In genomic region chr4:16011173-16011572, GRCh38 we compare ENCODE assay signal across 35 cellular contexts. TPM values are rescaled to one million over a fixed set of nuclear protein-coding genes. Genes with fewer than 3 reads are reported as not detected.
"Had no signal": no experiment of that assay in that cellular context is flagged by ENCODE, and none has a peak within 500 bp of the region (broad histone marks: within the 10 kb centered on the region; RNA-seq: fewer than 3 reads in every experiment).

No MANE protein-coding gene starts in this region.

- H3K9me3 ChIP-seq: adrenal gland, body of pancreas, esophagus squamous epithelium had no signal

- H3K4me3 ChIP-seq: adrenal gland, body of pancreas, esophagus squamous epithelium had no signal

- H3K27ac ChIP-seq: adrenal gland, body of pancreas, epithelial cell of prostate, esophagus squamous epithelium had no signal

- H3K9me3 Mint-ChIP-seq: activated CD4-positive, alpha-beta memory T cell treated with anti-CD3 and anti-CD28 coated beads for 36 hours; activated CD4-positive, alpha-beta T cell treated with anti-CD3 and anti-CD28 coated beads, Interleukin-2, amount 10 ng/mL, durations not matched to agents 24 days and 14 days; activated naive CD8-positive, alpha-beta T cell treated with anti-CD3 and anti-CD28 coated beads for 36 hours; activated naive CD8-positive, alpha-beta T cell treated with anti-CD3 and anti-CD28 coated beads, Interleukin-2, amount 50 U/mL, for 24 hours; activated T-cell treated with anti-CD3 and anti-CD28 coated beads, Interleukin-2, amount 50 U/mL, for 4 hours; activated T-helper 17 cell treated with anti-CD3 and anti-CD28 coated beads, Interleukin-2, amount 50 U/mL, for 72 hours; T-helper 2 cell treated with Interferon-gamma antibody and Interleukin-4, amounts not matched to agents 5 μg/mL and 100 μg/mL, for 36 hours had no signal

- ATAC-seq: activated CD4-positive, alpha-beta T cell treated with anti-CD3 and anti-CD28 coated beads for 36 hours; activated naive CD8-positive, alpha-beta T cell treated with anti-CD3 and anti-CD28 coated beads, Interleukin-2, amount 50 U/mL, for 24 hours; activated T-cell treated with anti-CD3 and anti-CD28 coated beads, Interleukin-2, amount 50 U/mL, for 4 hours; activated T-helper 17 cell treated with anti-CD3 and anti-CD28 coated beads, Interleukin-2, amount 50 U/mL, for 72 hours; body of pancreas; T-helper 17 cell had no signal

- H3K27ac Mint-ChIP-seq: activated CD4-positive, alpha-beta memory T cell treated with anti-CD3 and anti-CD28 coated beads for 36 hours; activated CD4-positive, alpha-beta T cell treated with anti-CD3 and anti-CD28 coated beads for 36 hours; activated CD4-positive, alpha-beta T cell treated with anti-CD3 and anti-CD28 coated beads, Interleukin-2, amount 10 ng/mL, durations not matched to agents 24 days and 14 days; activated naive CD8-positive, alpha-beta T cell treated with anti-CD3 and anti-CD28 coated beads for 36 hours; activated naive CD8-positive, alpha-beta T cell treated with anti-CD3 and anti-CD28 coated beads, Interleukin-2, amount 50 U/mL, for 24 hours; activated T-helper 17 cell treated with anti-CD3 and anti-CD28 coated beads, Interleukin-2, amount 50 U/mL, for 72 hours; T-helper 17 cell; T-helper 2 cell treated with Interferon-gamma antibody and Interleukin-4, amounts not matched to agents 5 μg/mL and 100 μg/mL, for 36 hours had no signal

- H3K36me3 ChIP-seq: adrenal gland, esophagus squamous epithelium had no signal

- H3K4me1 Mint-ChIP-seq: activated CD4-positive, alpha-beta T cell treated with anti-CD3 and anti-CD28 coated beads for 36 hours; activated CD4-positive, alpha-beta T cell treated with anti-CD3 and anti-CD28 coated beads, Interleukin-2, amount 10 ng/mL, durations not matched to agents 24 days and 14 days; activated naive CD8-positive, alpha-beta T cell treated with anti-CD3 and anti-CD28 coated beads for 36 hours; activated naive CD8-positive, alpha-beta T cell treated with anti-CD3 and anti-CD28 coated beads, Interleukin-2, amount 50 U/mL, for 24 hours; activated T-helper 17 cell treated with anti-CD3 and anti-CD28 coated beads, Interleukin-2, amount 50 U/mL, for 72 hours; T-helper 17 cell had no signal

- H3K4me1 ChIP-seq: adrenal gland, body of pancreas, esophagus squamous epithelium had no signal

- H3K4me3 Mint-ChIP-seq: activated CD4-positive, alpha-beta memory T cell treated with anti-CD3 and anti-CD28 coated beads for 36 hours; activated CD4-positive, alpha-beta T cell treated with anti-CD3 and anti-CD28 coated beads for 36 hours; activated CD4-positive, alpha-beta T cell treated with anti-CD3 and anti-CD28 coated beads, Interleukin-2, amount 10 ng/mL, durations not matched to agents 24 days and 14 days; activated naive CD8-positive, alpha-beta T cell treated with anti-CD3 and anti-CD28 coated beads for 36 hours; activated naive CD8-positive, alpha-beta T cell treated with anti-CD3 and anti-CD28 coated beads, Interleukin-2, amount 50 U/mL, for 24 hours; activated T-cell treated with anti-CD3 and anti-CD28 coated beads, Interleukin-2, amount 50 U/mL, for 4 hours; activated T-helper 17 cell treated with anti-CD3 and anti-CD28 coated beads, Interleukin-2, amount 50 U/mL, for 72 hours; T-helper 17 cell; T-helper 2 cell treated with Interferon-gamma antibody and Interleukin-4, amounts not matched to agents 5 μg/mL and 100 μg/mL, for 36 hours had no signal

- DNase-seq: activated CD4-positive, alpha-beta memory T cell treated with anti-CD3 and anti-CD28 coated beads for 36 hours; activated CD4-positive, alpha-beta T cell treated with anti-CD3 and anti-CD28 coated beads for 36 hours; activated CD4-positive, alpha-beta T cell treated with anti-CD3 and anti-CD28 coated beads, Interleukin-2, amount 10 ng/mL, durations not matched to agents 24 days and 14 days; activated CD4-positive, CD25-positive, alpha-beta regulatory T cell; activated CD4-positive, CD25-positive, alpha-beta regulatory T cell treated with anti-CD3 and anti-CD28 coated beads, Interleukin-2, amount 50 U/mL, for 72 hours; activated CD8-positive, alpha-beta memory T cell treated with anti-CD3 and anti-CD28 coated beads, Interleukin-2, amount 50 U/mL, for 48 hours; activated effector memory CD4-positive, alpha-beta T cell treated with Interleukin-2 at 50 U/mL for 16 hours; activated gamma-delta T cell treated with Interleukin-2 at 50 U/mL for 16 hours; activated naive CD4-positive, alpha-beta T cell treated with anti-CD3 and anti-CD28 coated beads, Interleukin-2, amount 50 U/mL, for 16 hours; activated naive CD4-positive, alpha-beta T cell treated with Interleukin-2 at 50 U/mL for 16 hours; activated naive CD8-positive, alpha-beta T cell treated with anti-CD3 and anti-CD28 coated beads for 36 hours; activated naive CD8-positive, alpha-beta T cell treated with anti-CD3 and anti-CD28 coated beads, Interleukin-2, amount 50 U/mL, for 24 hours; activated T-cell treated with anti-CD3 and anti-CD28 coated beads for 4 hours; activated T-cell treated with anti-CD3 and anti-CD28 coated beads, Interleukin-2, amount 50 U/mL, for 4 hours; adrenal gland; amygdala; aorta; body of pancreas; caudate nucleus; cortex of kidney; effector CD8-positive, alpha-beta T cell; esophagus squamous epithelium; foreskin melanocyte; head of caudate nucleus; T-helper 1 cell; T-helper 17 cell; T1000 had no signal

- H3K36me3 Mint-ChIP-seq: activated CD4-positive, alpha-beta memory T cell treated with anti-CD3 and anti-CD28 coated beads for 36 hours; activated naive CD8-positive, alpha-beta T cell treated with anti-CD3 and anti-CD28 coated beads for 36 hours had no signal

- H3K27me3 ChIP-seq: adrenal gland, body of pancreas had no signal

RNA-seq across cellular contexts. Expression of gene FGFBP2, which starts 48.2 kb away (rescaled TPM):
- total RNA-seq: chondrocyte, dermis microvascular lymphatic vessel endothelial cell, endothelial cell of umbilical vein, esophagus squamous epithelium, fibroblast of lung, fibroblast of villous mesenchyme had no signal
